19 cellular contexts compared by ENCODE assay signal in the genomic region with DNA sequence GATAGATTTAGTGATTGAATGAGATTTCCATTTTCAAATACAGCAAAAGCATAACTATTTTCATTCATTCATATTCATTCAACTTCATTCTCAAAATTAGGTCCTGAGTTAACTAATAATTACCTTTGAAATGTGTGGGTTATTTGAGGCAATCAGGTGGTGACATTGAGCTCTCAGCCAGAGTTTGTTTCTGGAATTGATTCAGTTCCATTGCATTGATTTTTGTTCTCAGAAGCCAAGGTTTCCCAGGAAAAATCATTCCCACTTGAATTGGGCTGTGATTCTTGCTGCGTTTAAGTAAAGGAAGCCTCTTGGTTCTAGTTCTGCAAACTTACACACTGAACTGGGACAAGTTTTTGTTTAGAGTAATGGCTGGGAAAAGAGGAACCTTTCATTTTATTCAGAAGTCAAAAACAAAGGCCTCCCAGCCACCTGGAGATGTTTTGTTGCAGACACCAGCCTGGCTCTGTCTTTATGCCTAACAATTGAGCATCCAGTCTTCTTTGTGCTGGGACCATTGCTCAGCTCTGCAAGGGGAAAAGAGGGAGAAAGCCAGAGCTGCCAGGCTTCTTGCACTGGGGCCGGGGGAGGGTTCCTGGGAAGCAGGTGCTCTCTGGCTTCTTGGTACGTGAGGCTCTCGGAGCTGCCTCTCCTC.
DNase-seq lines count a peak whose midpoint lies in the region; ATAC-seq and TF ChIP-seq lines count a peak whose summit lies in the region.
"Had no signal": no experiment of that assay in that cellular context is flagged by ENCODE, and none has a peak within 500 bp of the region (broad histone marks: within the 10 kb centered on the region; RNA-seq: fewer than 3 reads in every experiment).

No MANE protein-coding gene starts in this region.

- H3K23me2 ChIP-seq in H9 (ENCODE audit: insufficient read length, low read depth, low read length, poor library complexity, severe bottlenecking), result no peaks in the 10 kb centered on the region

- peaks cover 3% of the 10 kb centered on the region; the same call in 1 of the 2 replicates for H3K27me3 Mint-ChIP-seq in H9 (ENCODE audit: low read depth)
- H3K27me3 Mint-ChIP-seq: activated CD4-positive, alpha-beta T cell treated with anti-CD3 and anti-CD28 coated beads for 36 hours had no signal

- H3K56ac ChIP-seq in H9 (ENCODE audit: insufficient read length, low read depth, low read length), result no peak overlapping the region

- no TSS peak for BruUV-seq in OCI-LY7 (replicated peaks; lab: Mats Ljungman, UMichigan)

- peak overlapping the region; percentile 29 to 42; a peak in 3 of 5 replicates for H3K4me3 Mint-ChIP-seq in H9
- H3K4me3 Mint-ChIP-seq: activated CD4-positive, alpha-beta T cell treated with anti-CD3 and anti-CD28 coated beads for 36 hours; activated T-helper 17 cell treated with anti-CD3 and anti-CD28 coated beads, Interleukin-2, amount 50 U/mL, for 72 hours had no signal

- no peak overlapping the region for H3K4ac ChIP-seq in H9 (ENCODE audit: low read depth, low read length)

- POLR2A ChIA-PET in OCI-LY7 (lab: Charles Lee), result interaction anchor here (0.6 kb wide), 1 partner anchor 77 kb away, joined by 4 read pairs; no protein-coding TSS in a partner anchor

- H3K36me3 ChIP-seq in BLaER1 (peaks cover 80% of the 10 kb centered on the region), OCI-LY7 (ENCODE audit: insufficient read depth, low read length) (no peaks in the 10 kb centered on the region), right lobe of liver (peaks cover 0 to 26% (median 6%) of the 10 kb centered on the region in 4 donors)
- H3K36me3 ChIP-seq: uterus had no signal

- peak overlapping the region; percentile 28 to 91 (median 91); a peak in 6 of 7 replicates for H3K27ac Mint-ChIP-seq in H9
- H3K27ac Mint-ChIP-seq: activated CD4-positive, alpha-beta T cell treated with anti-CD3 and anti-CD28 coated beads for 36 hours; activated T-helper 17 cell treated with anti-CD3 and anti-CD28 coated beads, Interleukin-2, amount 50 U/mL, for 72 hours had no signal

- no peaks in the 10 kb centered on the region for H3K9me2 ChIP-seq in OCI-LY7 (ENCODE audit: insufficient read depth, low read length)

- ATAC-seq in right lobe of liver (peak; percentile 56 to 71 (median 62)), HG03039 (IDR thresholded peaks at IDR 0.05; ENCODE audit: unreplicated experiment) (no peak)

- H3K4me1 ChIP-seq in BLaER1, result peaks cover 33% of the 10 kb centered on the region
- peaks cover 16% of the 10 kb centered on the region for H3K4me1 ChIP-seq in H9 (ENCODE audit: insufficient read depth, low read length)
- H3K4me1 ChIP-seq in OCI-LY7 (ENCODE audit: insufficient read depth, low read length, poor library complexity, severe bottlenecking), result peaks cover 14% of the 10 kb centered on the region
- H3K4me1 ChIP-seq in right lobe of liver, result peaks cover 0 to 19% (median 8%) of the 10 kb centered on the region in 4 donors

- TF ChIP-seq POLR2A in right lobe of liver (IDR thresholded peaks at IDR 0.05), result no peak

- H3K9ac ChIP-seq in BLaER1 (no peak overlapping the region; the same call in 1 of the 2 replicates), H9 (ENCODE audit: extremely low read depth, insufficient read length, low read length) (no peak overlapping the region)

- no peak overlapping the region for H2AFZ ChIP-seq in H9 (ENCODE audit: low read length)
- no peak overlapping the region for H2AFZ ChIP-seq in OCI-LY7 (ENCODE audit: low read length)

- H2BK20ac ChIP-seq in H9 (ENCODE audit: low read depth, low read length, poor library complexity, severe bottlenecking), result no peak overlapping the region

- H3K79me2 ChIP-seq in H9 (ENCODE audit: insufficient read depth, low read length), result no peaks in the 10 kb centered on the region; the same call in 1 of the 2 replicates
- no peaks in the 10 kb centered on the region for H3K79me2 ChIP-seq in OCI-LY7 (ENCODE audit: insufficient read depth, low read depth, low read length)

- peak overlapping the region; percentile 1; the same call in 1 of the 2 replicates for H3K14ac ChIP-seq in H9 (ENCODE audit: insufficient read depth, low read length)

- peaks cover 38 to 54% (median 54%) of the 10 kb centered on the region in 3 experiments for H3K36me3 Mint-ChIP-seq in H9 (ENCODE audit: insufficient read depth in 1 of 3, low read depth in 3 of 3)

- no CpG with 5 or more reads among the region's 4 CpGs for WGBS in H9 (ENCODE audit: extremely low coverage, insufficient read length, low lambda C conversion rate)
- 65% methylated on average over 4 of the region's 4 CpGs for WGBS in right lobe of liver (ENCODE audit: insufficient coverage, low coverage, low lambda C conversion rate, missing lambda C conversion rate)

- DNase-seq in H9, result peak; percentile 78
- peak; percentile 15 for DNase-seq in OCI-LY7 (ENCODE audit: low spot score)
- no peak for DNase-seq in right lobe of liver
- DNase-seq in NCI-H69 (lab: John Stamatoyannopoulos, UW), result no peak
- DNase-seq in OCI-M2 (lab: John Stamatoyannopoulos, UW; ENCODE audit: unreplicated experiment), result no peak
- DNase-seq in NCI-H2029 (lab: John Stamatoyannopoulos, UW), result no peak
- DNase-seq: ACHN; activated CD4-positive, alpha-beta T cell treated with anti-CD3 and anti-CD28 coated beads for 36 hours; DMS79; left lung; NCI-H1694 treated with DMSO at 0.1 percent for 48 hours; NK-92 treated with Interleukin-12 subunit alpha and Interleukin-12 subunit beta, amount 100 ng/mL, for 24 hours; occipital lobe; stimulated activated CD8-positive, alpha-beta memory T cell treated with anti-CD3 and anti-CD28 coated beads, Interleukin-4, amount 100 ng/mL, for 48 hours; SW 1271; uterus had no signal

- H4K20me1 ChIP-seq in BLaER1 (peaks cover 35% of the 10 kb centered on the region), H9 (ENCODE audit: control insufficient read depth, insufficient read depth, insufficient read length) (no peaks in the 10 kb centered on the region), OCI-LY7 (ENCODE audit: insufficient read depth, low read length) (no peaks in the 10 kb centered on the region)

- H3K4me3 ChIP-seq in BLaER1 (no peak overlapping the region), OCI-LY7 (ENCODE audit: low read depth, low read length, poor library complexity, severe bottlenecking) (no peak overlapping the region), right lobe of liver (no peak overlapping the region)
- H3K4me3 ChIP-seq: left lung, uterus had no signal

- H2AK5ac ChIP-seq in H9 (ENCODE audit: insufficient read length, low read length), result no peak overlapping the region

- H3K4me2 ChIP-seq in BLaER1, result peak overlapping the region; percentile 83
- H3K4me2 ChIP-seq in H9 (ENCODE audit: insufficient read depth, insufficient read length, low read length), result peak overlapping the region; percentile 19
- H3K4me2 ChIP-seq in OCI-LY7 (ENCODE audit: low read length), result peak overlapping the region; percentile 31; the same call in 1 of the 2 replicates

- H3K9me3 ChIP-seq in BLaER1 (no peaks in the 10 kb centered on the region), H9 (ENCODE audit: control insufficient read depth, low read depth, low read length) (no peaks in the 10 kb centered on the region), OCI-LY7 (ENCODE audit: low read length) (no peaks in the 10 kb centered on the region), right lobe of liver (no peaks in the 10 kb centered on the region)
- H3K9me3 ChIP-seq: left lung, uterus had no signal

- H4K8ac ChIP-seq in H9 (replicated peaks; ENCODE audit: insufficient read length, low read depth, low read length), result no peak overlapping the region

- peak overlapping the region; percentile 80 for H2BK12ac ChIP-seq in H9 (ENCODE audit: insufficient read length, low read depth, low read length)

- no peak overlapping the region for H2BK15ac ChIP-seq in H9 (ENCODE audit: low read depth, low read length)

- intact Hi-C loops in OCI-LY7 (cut with micrococcal nuclease; ENCODE audit: unreplicated experiment) (no loop called here), right lobe of liver (cut with DNase I) (no loop called here)

- H3K27ac ChIP-seq in BLaER1, result peak overlapping the region; percentile 37
- H3K27ac ChIP-seq in H9 (ENCODE audit: insufficient read length, low read depth, low read length), result peak overlapping the region; percentile 97
- H3K27ac ChIP-seq in OCI-LY7 (ENCODE audit: low read depth, low read length, poor library complexity, severe bottlenecking), result no peak overlapping the region
- no peak overlapping the region for H3K27ac ChIP-seq in right lobe of liver
- H3K27ac ChIP-seq: uterus had no signal

- H3K9me3 Mint-ChIP-seq in H9, result peaks cover 4% of the 10 kb centered on the region in 2 experiments; a peak in 3 of 5 replicates
- H3K9me3 Mint-ChIP-seq: activated T-helper 17 cell treated with anti-CD3 and anti-CD28 coated beads, Interleukin-2, amount 50 U/mL, for 72 hours had no signal

- H3K18ac ChIP-seq in H9 (ENCODE audit: insufficient read length, low read depth, low read length), result no peak overlapping the region

- no peak overlapping the region for H3T11ph ChIP-seq in H9 (ENCODE audit: low read length)

- no peak overlapping the region for H3K23ac ChIP-seq in H9 (ENCODE audit: insufficient read length, low read depth, low read length)

- no peak overlapping the region for H2BK5ac ChIP-seq in H9 (ENCODE audit: insufficient read length, low read length)

- TF ChIP-seq CTCF in H9 (conservative IDR thresholded peaks at IDR 0.05), result no peak
- no peak for TF ChIP-seq CTCF in OCI-LY7 (conservative IDR thresholded peaks at IDR 0.05; ENCODE audit: low read length)
- TF ChIP-seq CTCF in right lobe of liver (IDR thresholded peaks at IDR 0.05), result no peak

- no peak overlapping the region for H4K91ac ChIP-seq in H9 (ENCODE audit: insufficient read length, low read depth, low read length)

- peaks cover 35 to 38% of the 10 kb centered on the region in 2 experiments for H3K4me1 Mint-ChIP-seq in H9
- H3K4me1 Mint-ChIP-seq: activated CD4-positive, alpha-beta T cell treated with anti-CD3 and anti-CD28 coated beads for 36 hours; activated T-helper 17 cell treated with anti-CD3 and anti-CD28 coated beads, Interleukin-2, amount 50 U/mL, for 72 hours had no signal

- CTCF ChIA-PET in OCI-LY7 (lab: Charles Lee; ENCODE audit: unreplicated experiment), result no interaction called here

- H3K79me1 ChIP-seq in H9 (ENCODE audit: insufficient read depth, low read depth, low read length, poor library complexity, severe bottlenecking), result no peaks in the 10 kb centered on the region

- no peak overlapping the region for H4K5ac ChIP-seq in H9 (ENCODE audit: insufficient read length, low read depth, low read length)

- no peaks in the 10 kb centered on the region for H3K27me3 ChIP-seq in BLaER1
- H3K27me3 ChIP-seq in H9 (ENCODE audit: insufficient read depth, low read length), result no peaks in the 10 kb centered on the region
- H3K27me3 ChIP-seq in right lobe of liver, result no peaks in the 10 kb centered on the region
- H3K27me3 ChIP-seq: left lung, uterus had no signal

- no peak overlapping the region for H2BK120ac ChIP-seq in H9 (ENCODE audit: low read depth, low read length, poor library complexity, severe bottlenecking)

Comparison
In these comparisons a context has a peak if more than half of its experiments do, and no peak if none do; other contexts are left out.
1. H3K27ac ChIP-seq: peak in BLaER1 (single experiment) and H9 (single experiment); none in OCI-LY7 (single experiment) and right lobe of liver (0 of 3).
2. H3K4me2 ChIP-seq: peak in every context shown above with its lines; median percentile 83 in BLaER1; 31 in OCI-LY7; 19 in H9.
3. DNase-seq: peak in H9 (single experiment) and OCI-LY7 (single experiment); none in right lobe of liver (0 of 3), NCI-H69 (single experiment), OCI-M2 (single experiment) and NCI-H2029 (single experiment).